Comparison of ENCODE assay signal across 9 cellular contexts in genomic region chr4:152382057-152382785, GRCh38.
A peak's percentile ranks its signal among the peaks of the same experiment; 100 is the strongest.
DNase-seq lines count a peak whose midpoint lies in the region; ATAC-seq and TF ChIP-seq lines count a peak whose summit lies in the region.
"Had no signal": no experiment of that assay in that cellular context is flagged by ENCODE, and none has a peak within 500 bp of the region (broad histone marks: within the 10 kb centered on the region; RNA-seq: fewer than 3 reads in every experiment).

No MANE protein-coding gene starts in this region.

- ATAC-seq in DND-41 (ENCODE audit: insufficient read depth, low read depth) = peak; percentile 85
- peak; percentile 64 for ATAC-seq in HG02938 (IDR thresholded peaks at IDR 0.05; ENCODE audit: unreplicated experiment)
- ATAC-seq in natural killer cell treated with Interleukin-12 subunit alpha and Interleukin-12 subunit beta and Interleukin-15 and Interleukin-18, amount 100 ng/mL, for 72 hours = no peak
- no peak for ATAC-seq in GM19452 (IDR thresholded peaks at IDR 0.05; ENCODE audit: unreplicated experiment)

- H3K27ac Mint-ChIP-seq in brain = peak overlapping the region in 1 of 5 experiments; percentile 10
- peak overlapping the region in 1 of 2 donors; percentile 7 for H3K27ac Mint-ChIP-seq in natural killer cell treated with Interleukin-12 subunit alpha and Interleukin-12 subunit beta and Interleukin-15 and Interleukin-18, amount 100 ng/mL, for 72 hours

- H3K79me2 ChIP-seq in DND-41 (ENCODE audit: insufficient read depth, low read length) (peaks cover 5% of the 10 kb centered on the region; the same call in 1 of the 2 replicates), Karpas-422 (ENCODE audit: low read length) (no peaks in the 10 kb centered on the region; the same call in 1 of the 2 replicates)

- H3K4me3 Mint-ChIP-seq in brain = peak overlapping the region in 3 of 5 experiments; percentile 35 to 68 (median 48)
- H3K4me3 Mint-ChIP-seq in natural killer cell treated with Interleukin-12 subunit alpha and Interleukin-12 subunit beta and Interleukin-15 and Interleukin-18, amount 100 ng/mL, for 72 hours = peak overlapping the region; percentile 9

- H3K4me2 ChIP-seq in DND-41 (ENCODE audit: insufficient read depth, low read length) (peak overlapping the region; percentile 35; the same call in 1 of the 2 replicates), Karpas-422 (ENCODE audit: low read depth, low read length, poor library complexity, severe bottlenecking) (no peak overlapping the region)

- no peaks in the 10 kb centered on the region for H3K27me3 Mint-ChIP-seq in brain
- no peaks in the 10 kb centered on the region for H3K27me3 Mint-ChIP-seq in natural killer cell treated with Interleukin-12 subunit alpha and Interleukin-12 subunit beta and Interleukin-15 and Interleukin-18, amount 100 ng/mL, for 72 hours
- H3K27me3 Mint-ChIP-seq: naive B cell had no signal

- H2AFZ ChIP-seq in DND-41 (ENCODE audit: low read depth, low read length) = no peak overlapping the region
- no peak overlapping the region for H2AFZ ChIP-seq in Karpas-422 (ENCODE audit: low read length)

- H3K4me3 ChIP-seq in DND-41 (ENCODE audit: low read depth in 1 of 2, low read length in 2 of 2) (no peak overlapping the region), Karpas-422 (ENCODE audit: low read length) (no peak overlapping the region)

- peaks cover 14% of the 10 kb centered on the region for H3K4me1 Mint-ChIP-seq in brain
- H3K4me1 Mint-ChIP-seq in natural killer cell treated with Interleukin-12 subunit alpha and Interleukin-12 subunit beta and Interleukin-15 and Interleukin-18, amount 100 ng/mL, for 72 hours (ENCODE audit: low read depth in 2 of 2) = peaks cover 9 to 14% of the 10 kb centered on the region in 2 donors

- H3K4me1 ChIP-seq in DND-41 (ENCODE audit: insufficient read depth, low read length) = peaks cover 16% of the 10 kb centered on the region; the same call in 1 of the 2 replicates
- no peaks in the 10 kb centered on the region for H3K4me1 ChIP-seq in Karpas-422 (ENCODE audit: low read length)

- peak; percentile 7 for DNase-seq in DND-41
- no peak for DNase-seq in natural killer cell treated with Interleukin-12 subunit alpha and Interleukin-12 subunit beta and Interleukin-15 and Interleukin-18, amount 100 ng/mL, for 72 hours (ENCODE audit: low spot score)
- no peak for DNase-seq in NCI-H345 treated with DMSO at 0.1 percent for 48 hours (lab: John Stamatoyannopoulos, UW; ENCODE audit: unreplicated experiment)
- no peak for DNase-seq in NCI-H2171 (lab: John Stamatoyannopoulos, UW)
- no peak for DNase-seq in Karpas-422
- DNase-seq: naive B cell had no signal

- H3K9ac ChIP-seq in DND-41 (ENCODE audit: low read depth, low read length) (no peak overlapping the region), Karpas-422 (ENCODE audit: low read length) (no peak overlapping the region)

- H4K20me1 ChIP-seq in DND-41 (ENCODE audit: insufficient read depth, low read length) (no peaks in the 10 kb centered on the region), Karpas-422 (ENCODE audit: insufficient read depth, low read depth, low read length) (peaks cover 53% of the 10 kb centered on the region)

- H3K9me3 ChIP-seq in DND-41 (ENCODE audit: insufficient read depth, low read length, severe bottlenecking) (no peaks in the 10 kb centered on the region), Karpas-422 (ENCODE audit: low read length) (no peaks in the 10 kb centered on the region)

- no peaks in the 10 kb centered on the region for H3K9me3 Mint-ChIP-seq in brain
- H3K9me3 Mint-ChIP-seq in natural killer cell treated with Interleukin-12 subunit alpha and Interleukin-12 subunit beta and Interleukin-15 and Interleukin-18, amount 100 ng/mL, for 72 hours = no peaks in the 10 kb centered on the region

- H3K36me3 Mint-ChIP-seq in brain = no peaks in the 10 kb centered on the region
- H3K36me3 Mint-ChIP-seq in natural killer cell treated with Interleukin-12 subunit alpha and Interleukin-12 subunit beta and Interleukin-15 and Interleukin-18, amount 100 ng/mL, for 72 hours = no peaks in the 10 kb centered on the region

- H3K27me3 ChIP-seq in DND-41 (ENCODE audit: insufficient read depth, low read length, poor library complexity) = no peaks in the 10 kb centered on the region
- no peaks in the 10 kb centered on the region for H3K27me3 ChIP-seq in Karpas-422 (ENCODE audit: low read length)

- no peaks in the 10 kb centered on the region for H3K9me2 ChIP-seq in Karpas-422 (replicated peaks; ENCODE audit: insufficient read depth, low read length)

- no peak for TF ChIP-seq CTCF in DND-41 (IDR thresholded peaks at IDR 0.05; ENCODE audit: borderline replicate concordance, extremely low read depth, low read length, poor library complexity, severe bottlenecking)
- TF ChIP-seq CTCF in brain (conservative IDR thresholded peaks at IDR 0.05) = no peak

- H3K36me3 ChIP-seq in DND-41 (ENCODE audit: insufficient read depth, low read length) (no peaks in the 10 kb centered on the region), Karpas-422 (ENCODE audit: insufficient read depth, low read length) (no peaks in the 10 kb centered on the region)

- no peak overlapping the region for H3K27ac ChIP-seq in DND-41 (ENCODE audit: low read length)
- no peak overlapping the region for H3K27ac ChIP-seq in Karpas-422 (ENCODE audit: low read length)

Comparison
In these comparisons a context has a peak if more than half of its experiments do, and no peak if none do; other contexts are left out.
1. ATAC-seq: peak in DND-41 (single experiment) and HG02938 (single experiment); none in natural killer cell treated with Interleukin-12 subunit alpha and Interleukin-12 subunit beta and Interleukin-15 and Interleukin-18, amount 100 ng/mL, for 72 hours (0 of 2) and GM19452 (single experiment).